ENCODE assay signal across 18 cellular contexts in the genomic region with DNA sequence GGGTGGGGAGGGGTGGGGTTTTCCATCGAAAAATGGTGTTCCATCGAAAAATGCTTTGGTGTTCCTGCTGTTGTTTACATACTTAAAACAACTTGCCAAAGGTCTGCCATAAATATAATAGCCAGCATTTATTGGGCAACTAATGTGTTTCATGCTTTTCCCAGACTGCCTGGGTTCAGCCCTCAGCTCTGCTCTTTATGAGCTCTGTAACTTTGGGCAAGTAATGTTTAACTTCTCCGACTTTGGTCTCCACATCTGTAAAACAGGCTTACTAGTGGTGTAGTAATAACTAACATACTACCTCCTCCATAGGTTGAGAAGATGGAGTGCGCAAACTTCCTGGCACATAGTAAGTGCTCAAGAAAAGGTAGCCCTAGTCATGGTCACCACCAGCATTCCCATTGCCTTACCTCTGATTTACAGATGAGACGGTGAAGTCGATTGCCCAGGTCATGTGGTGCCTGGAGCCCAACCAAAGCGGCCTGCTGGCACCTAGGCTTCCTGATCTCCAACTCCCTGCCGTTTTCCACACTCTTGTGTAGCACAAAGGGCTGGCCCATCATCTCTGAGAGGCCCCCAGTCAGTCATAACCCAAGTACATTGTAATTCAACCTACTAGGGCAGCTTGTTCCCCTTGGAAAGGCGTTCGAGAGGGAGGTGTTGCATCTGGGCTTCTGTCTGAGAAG. TPM values are rescaled to one million over a fixed set of nuclear protein-coding genes. Genes with fewer than 3 reads are reported as not detected.
A peak's percentile ranks its signal among the peaks of the same experiment; 100 is the strongest.
DNase-seq lines count a peak whose midpoint lies in the region; ATAC-seq and TF ChIP-seq lines count a peak whose summit lies in the region.
"Had no signal": no experiment of that assay in that cellular context is flagged by ENCODE, and none has a peak within 500 bp of the region (broad histone marks: within the 10 kb centered on the region; RNA-seq: fewer than 3 reads in every experiment).

No MANE protein-coding gene starts in this region.

- H3K36me3 Mint-ChIP-seq in neural crest cell (ENCODE audit: low read depth), result no peaks in the 10 kb centered on the region
- H3K36me3 Mint-ChIP-seq: CD8-positive, alpha-beta T cell had no signal

- H3K4me3 Mint-ChIP-seq in neural crest cell, result peak overlapping the region; percentile 28
- H3K4me3 Mint-ChIP-seq: activated CD8-positive, alpha-beta T cell treated with anti-CD3 and anti-CD28 coated beads, Interleukin-2, amount 10 ng/mL, durations not matched to agents 7 days and 5 days; activated naive CD8-positive, alpha-beta T cell treated with anti-CD3 and anti-CD28 coated beads, Interleukin-2, amount 50 U/mL, for 24 hours; CD8-positive, alpha-beta T cell; T-helper 1 cell treated with Interleukin-12 subunit alpha and Interleukin-12 subunit beta and Interleukin-4 antibody, amounts not matched to agents 30 μg/mL and 1 μg/mL, for 36 hours had no signal

- H3K27me3 ChIP-seq in right atrium auricular region (no peaks in the 10 kb centered on the region), esophagus muscularis mucosa (no peaks in the 10 kb centered on the region), psoas muscle (ENCODE audit: insufficient read depth in 3 of 3, low read length in 2 of 3) (no peaks in the 10 kb centered on the region), Karpas-422 (ENCODE audit: low read length) (no peaks in the 10 kb centered on the region)
- H3K27me3 ChIP-seq: tibial artery had no signal

- intact Hi-C loops in Right ventricle myocardium inferior (cut with DNase I), result loop anchor here (2.0 kb wide), 2 partner anchors 35 to 77 kb away; no protein-coding TSS in a partner anchor
- intact Hi-C loops in esophagus muscularis mucosa (cut with DNase I), result no loop called here
- intact Hi-C loops in psoas muscle (cut with DNase I), result no loop called here

- H3K79me2 ChIP-seq in Karpas-422 (ENCODE audit: low read length), result no peaks in the 10 kb centered on the region

- H3K9ac ChIP-seq in Karpas-422 (ENCODE audit: low read length), result no peak overlapping the region

- H3K27ac ChIP-seq in right atrium auricular region (peak overlapping the region; percentile 90 to 97), esophagus muscularis mucosa (replicated peaks in 1 of 4) (peak overlapping the region; percentile 5 to 100 (median 43)), psoas muscle (no peak overlapping the region), Karpas-422 (ENCODE audit: low read length) (no peak overlapping the region)
- H3K27ac ChIP-seq: tibial artery, WERI-Rb-1 had no signal

- WGBS in esophagus muscularis mucosa, result 88% methylated on average over 10 of the region's 10 CpGs
- 71 to 83% (median 75%) methylated on average over 10 of the region's 10 CpGs for WGBS in psoas muscle, 3 donors

- H3K4me2 ChIP-seq in Karpas-422 (ENCODE audit: low read depth, low read length, poor library complexity, severe bottlenecking), result no peak overlapping the region

- H3K27me3 Mint-ChIP-seq in neural crest cell (ENCODE audit: low read depth), result no peaks in the 10 kb centered on the region
- H3K27me3 Mint-ChIP-seq: activated naive CD8-positive, alpha-beta T cell treated with anti-CD3 and anti-CD28 coated beads, Interleukin-2, amount 50 U/mL, for 24 hours had no signal

- ATAC-seq in Right ventricle myocardium inferior, result no peak
- ATAC-seq in GM19455 (IDR thresholded peaks at IDR 0.05; ENCODE audit: unreplicated experiment), result no peak
- no peak for ATAC-seq in psoas muscle
- no peak for ATAC-seq in HG03097 (IDR thresholded peaks at IDR 0.05; ENCODE audit: low FRiP score, unreplicated experiment)
- ATAC-seq: activated CD8-positive, alpha-beta T cell treated with anti-CD3 and anti-CD28 coated beads, Interleukin-2, amount 10 ng/mL, durations not matched to agents 7 days and 5 days; activated naive CD8-positive, alpha-beta T cell treated with anti-CD3 and anti-CD28 coated beads, Interleukin-2, amount 50 U/mL, for 24 hours; CD8-positive, alpha-beta T cell had no signal

- no peak overlapping the region for H3K27ac Mint-ChIP-seq in neural crest cell (ENCODE audit: unreplicated experiment)
- H3K27ac Mint-ChIP-seq: activated CD8-positive, alpha-beta T cell treated with anti-CD3 and anti-CD28 coated beads, Interleukin-2, amount 10 ng/mL, durations not matched to agents 7 days and 5 days; activated naive CD8-positive, alpha-beta T cell treated with anti-CD3 and anti-CD28 coated beads, Interleukin-2, amount 50 U/mL, for 24 hours; CD8-positive, alpha-beta T cell; T-helper 1 cell treated with Interleukin-12 subunit alpha and Interleukin-12 subunit beta and Interleukin-4 antibody, amounts not matched to agents 30 μg/mL and 1 μg/mL, for 36 hours had no signal

- no peak for TF ChIP-seq EP300 in esophagus muscularis mucosa (IDR thresholded peaks at IDR 0.05)

- DNase-seq in right atrium auricular region (ENCODE audit: low spot score), result no peak
- DNase-seq in Right ventricle myocardium inferior (ENCODE audit: missing footprints), result no peak
- DNase-seq in esophagus muscularis mucosa (ENCODE audit: extremely low spot score), result no peak
- no peak for DNase-seq in neural crest cell (ENCODE audit: low read depth, low spot score)
- no peak for DNase-seq in psoas muscle
- DNase-seq in Karpas-422, result no peak
- DNase-seq: activated CD8-positive, alpha-beta T cell treated with anti-CD3 and anti-CD28 coated beads, Interleukin-2, amount 10 ng/mL, durations not matched to agents 7 days and 5 days; activated naive CD8-positive, alpha-beta T cell treated with anti-CD3 and anti-CD28 coated beads, Interleukin-2, amount 50 U/mL, for 24 hours; caudate nucleus; CD8-positive, alpha-beta T cell; effector memory CD4-positive, alpha-beta T cell; NCI-H146; SHP77 treated with DMSO at 0.1 percent for 48 hours; tibial artery; WERI-Rb-1 had no signal

- H3K9me3 Mint-ChIP-seq in neural crest cell, result no peaks in the 10 kb centered on the region
- H3K9me3 Mint-ChIP-seq: activated naive CD8-positive, alpha-beta T cell treated with anti-CD3 and anti-CD28 coated beads, Interleukin-2, amount 50 U/mL, for 24 hours; CD8-positive, alpha-beta T cell; T-helper 1 cell treated with Interleukin-12 subunit alpha and Interleukin-12 subunit beta and Interleukin-4 antibody, amounts not matched to agents 30 μg/mL and 1 μg/mL, for 36 hours had no signal

- TF ChIP-seq CTCF in right atrium auricular region (IDR thresholded peaks at IDR 0.05) (no peak), esophagus muscularis mucosa (IDR thresholded peaks at IDR 0.05) (no peak), neural crest cell (conservative IDR thresholded peaks at IDR 0.05) (no peak), psoas muscle (IDR thresholded peaks at IDR 0.05) (no peak)

- H3K4me3 ChIP-seq in right atrium auricular region, result no peak overlapping the region
- H3K4me3 ChIP-seq in esophagus muscularis mucosa, result no peak overlapping the region
- no peak overlapping the region for H3K4me3 ChIP-seq in psoas muscle
- no peak overlapping the region for H3K4me3 ChIP-seq in Karpas-422 (ENCODE audit: low read length)
- H3K4me3 ChIP-seq: tibial artery had no signal

- no peaks in the 10 kb centered on the region for H3K9me2 ChIP-seq in Karpas-422 (replicated peaks; ENCODE audit: insufficient read depth, low read length)

- H3K4me1 ChIP-seq in right atrium auricular region (peaks cover 0 to 100% of the 10 kb centered on the region in 2 donors), esophagus muscularis mucosa (peaks cover 99 to 100% (median 100%) of the 10 kb centered on the region in 4 donors), psoas muscle (peaks cover 91% of the 10 kb centered on the region), Karpas-422 (ENCODE audit: low read length) (peaks cover 41% of the 10 kb centered on the region)

- H4K20me1 ChIP-seq in Karpas-422 (ENCODE audit: insufficient read depth, low read depth, low read length), result peaks cover 62% of the 10 kb centered on the region

- peaks cover 73% of the 10 kb centered on the region for H3K4me1 Mint-ChIP-seq in neural crest cell

- H3K36me3 ChIP-seq in right atrium auricular region, result no peaks in the 10 kb centered on the region
- no peaks in the 10 kb centered on the region for H3K36me3 ChIP-seq in esophagus muscularis mucosa
- no peaks in the 10 kb centered on the region for H3K36me3 ChIP-seq in psoas muscle (ENCODE audit: insufficient read depth in 1 of 2, low read depth in 1 of 2)
- H3K36me3 ChIP-seq in Karpas-422 (ENCODE audit: insufficient read depth, low read length), result no peaks in the 10 kb centered on the region
- H3K36me3 ChIP-seq: tibial artery, WERI-Rb-1 had no signal

- no peaks in the 10 kb centered on the region for H3K9me3 ChIP-seq in right atrium auricular region
- no peaks in the 10 kb centered on the region for H3K9me3 ChIP-seq in esophagus muscularis mucosa
- no peaks in the 10 kb centered on the region for H3K9me3 ChIP-seq in psoas muscle
- H3K9me3 ChIP-seq in Karpas-422 (ENCODE audit: low read length), result no peaks in the 10 kb centered on the region
- H3K9me3 ChIP-seq: tibial artery had no signal

- no peak overlapping the region for H2AFZ ChIP-seq in Karpas-422 (ENCODE audit: low read length)

- no peak for TF ChIP-seq POLR2A in esophagus muscularis mucosa (IDR thresholded peaks at IDR 0.05; ENCODE audit: low read depth)

RNA-seq across cellular contexts. Expression of a gene that starts 8.9 kb away (rescaled TPM):
- total RNA-seq in right atrium auricular region (10 to 100 TPM; 59.3 to 71.0 TPM), Right ventricle myocardium inferior (48.8 TPM), esophagus muscularis mucosa (10 to 100 TPM; 48.7 to 87.2 (median 66.0) TPM), neural crest cell (87.1 and 92.0 TPM in 2 replicates), psoas muscle (10 to 100 TPM; 30.0 to 37.6 (median 35.4) TPM)
- polyA plus RNA-seq in psoas muscle, result 10 to 100 TPM; 10.4 to 24.3 (median 22.0) TPM
- 63.0 and 73.1 TPM in 2 replicates for total RNA-seq in Karpas-422 (2014; rRNA removed; shearing (Covaris generic); ENCODE audit: low replicate concordance)

Comparison
In these comparisons a context has a peak if more than half of its experiments do, and no peak if none do; other contexts are left out.
1. H3K27ac ChIP-seq: peak in right atrium auricular region (2 of 2) and esophagus muscularis mucosa (4 of 4); none in psoas muscle (single experiment) and Karpas-422 (single experiment).